Comparison of ENCODE assay signal across 26 cellular contexts in genomic region chr10:108612485-108612884, GRCh38.
"Had no signal": no experiment of that assay in that cellular context is flagged by ENCODE, and none has a peak within 500 bp of the region (broad histone marks: within the 10 kb centered on the region; RNA-seq: fewer than 3 reads in every experiment).

No MANE protein-coding gene starts in this region.

- H3K9me3 ChIP-seq: esophagus muscularis mucosa, gastroesophageal sphincter, mucosa of descending colon, neutrophil, right lobe of liver, thyroid gland had no signal

- ATAC-seq: foreskin keratinocyte; gastroesophageal sphincter; heart left ventricle; left cardiac atrium; left lung; mucosa of descending colon; natural killer cell treated with Interleukin-12 subunit alpha and Interleukin-12 subunit beta and Interleukin-15 and Interleukin-18, amount 100 ng/mL, for 72 hours; right lobe of liver; stimulated activated naive B cell treated with anti-CD40 and anti-IgM and Interleukin-4, amounts not matched to agents 10 μg/mL and 1 μg/mL and 100 μg/mL, for 72 hours had no signal

- H3K36me3 ChIP-seq: esophagus muscularis mucosa, gastroesophageal sphincter, heart left ventricle, left lung, neutrophil, right lobe of liver, thyroid gland had no signal

- H3K27me3 Mint-ChIP-seq: dendritic cell treated with granulocyte-macrophage colony-stimulating factor and Interleukin-4, amounts not matched to agents 40 ng/mL and 50 ng/mL, for 4 days; naive B cell; natural killer cell treated with Interleukin-12 subunit alpha and Interleukin-12 subunit beta and Interleukin-15 and Interleukin-18, amount 100 ng/mL, for 72 hours; progenitor cell of endocrine pancreas; stimulated activated naive B cell treated with anti-CD40 and anti-IgM and Interleukin-4, amounts not matched to agents 10 μg/mL and 1 μg/mL and 100 μg/mL, for 72 hours; stimulated activated naive CD8-positive, alpha-beta T cell treated with anti-CD3 and anti-CD28 coated beads, Interleukin-15, Interleukin-2, amounts not matched to agents 100 ng/mL and 50 ng/mL, for 24 hours had no signal

- DNase-seq: effector memory CD4-positive, alpha-beta T cell; foreskin keratinocyte; heart left ventricle; left cardiac atrium; left lung; mesenchymal stem cell; mucosa of descending colon; naive B cell; right lobe of liver; small intestine; stimulated activated CD4-positive, alpha-beta T cell treated with anti-CD3 and anti-CD28 coated beads, Interleukin-15, amount 100 ng/mL, for 24 hours; stimulated activated CD4-positive, alpha-beta T cell treated with anti-CD3 and anti-CD28 coated beads, Interleukin-2, amount 100 ng/mL, for 48 hours; stimulated activated naive B cell treated with anti-CD40 and anti-IgM and Interleukin-4, amounts not matched to agents 10 μg/mL and 1 μg/mL and 100 μg/mL, for 72 hours; thyroid gland had no signal

- H3K4me3 ChIP-seq: esophagus muscularis mucosa, gastroesophageal sphincter, heart left ventricle, hepatocyte, left lung, mucosa of descending colon, right lobe of liver, thyroid gland had no signal

- H3K27ac Mint-ChIP-seq: dendritic cell treated with granulocyte-macrophage colony-stimulating factor and Interleukin-4, amounts not matched to agents 40 ng/mL and 50 ng/mL, for 4 days; mesothelial cell of epicardium; naive B cell; natural killer cell treated with Interleukin-12 subunit alpha and Interleukin-12 subunit beta and Interleukin-15 and Interleukin-18, amount 100 ng/mL, for 72 hours; progenitor cell of endocrine pancreas; stimulated activated naive B cell treated with anti-CD40 and anti-IgM and Interleukin-4, amounts not matched to agents 10 μg/mL and 1 μg/mL and 100 μg/mL, for 72 hours; stimulated activated naive CD8-positive, alpha-beta T cell treated with anti-CD3 and anti-CD28 coated beads, Interleukin-15, Interleukin-2, amounts not matched to agents 100 ng/mL and 50 ng/mL, for 24 hours; type B pancreatic cell had no signal

- H3K9me3 Mint-ChIP-seq: stimulated activated naive CD8-positive, alpha-beta T cell treated with anti-CD3 and anti-CD28 coated beads, Interleukin-15, Interleukin-2, amounts not matched to agents 100 ng/mL and 50 ng/mL, for 24 hours; type B pancreatic cell had no signal

- H3K4me1 Mint-ChIP-seq: naive B cell; neural crest cell; stimulated activated naive B cell treated with anti-CD40 and anti-IgM and Interleukin-4, amounts not matched to agents 10 μg/mL and 1 μg/mL and 100 μg/mL, for 72 hours had no signal

- H3K27ac ChIP-seq: esophagus muscularis mucosa, foreskin keratinocyte, gastroesophageal sphincter, heart left ventricle, hepatocyte, left lung, neutrophil, parathyroid adenoma, right lobe of liver, thyroid gland had no signal

- H3K4me1 ChIP-seq: esophagus muscularis mucosa, foreskin keratinocyte, gastroesophageal sphincter, heart left ventricle, left lung, parathyroid adenoma, right lobe of liver, thyroid gland had no signal

- H3K27me3 ChIP-seq: esophagus muscularis mucosa, foreskin keratinocyte, gastroesophageal sphincter, heart left ventricle, hepatocyte, left lung, neutrophil, right lobe of liver, thyroid gland had no signal

- H3K4me3 Mint-ChIP-seq: dendritic cell treated with granulocyte-macrophage colony-stimulating factor and Interleukin-4, amounts not matched to agents 40 ng/mL and 50 ng/mL, for 4 days; mesothelial cell of epicardium; naive B cell; natural killer cell treated with Interleukin-12 subunit alpha and Interleukin-12 subunit beta and Interleukin-15 and Interleukin-18, amount 100 ng/mL, for 72 hours; neural crest cell; stimulated activated naive B cell treated with anti-CD40 and anti-IgM and Interleukin-4, amounts not matched to agents 10 μg/mL and 1 μg/mL and 100 μg/mL, for 72 hours; stimulated activated naive CD8-positive, alpha-beta T cell treated with anti-CD3 and anti-CD28 coated beads, Interleukin-15, Interleukin-2, amounts not matched to agents 100 ng/mL and 50 ng/mL, for 24 hours; type B pancreatic cell had no signal

- H3K36me3 Mint-ChIP-seq: mesothelial cell of epicardium; naive B cell; stimulated activated naive B cell treated with anti-CD40 and anti-IgM and Interleukin-4, amounts not matched to agents 10 μg/mL and 1 μg/mL and 100 μg/mL, for 72 hours; type B pancreatic cell had no signal

- H3K9ac ChIP-seq: parathyroid adenoma had no signal
